8 cellular contexts compared by ENCODE assay signal in the genomic region with DNA sequence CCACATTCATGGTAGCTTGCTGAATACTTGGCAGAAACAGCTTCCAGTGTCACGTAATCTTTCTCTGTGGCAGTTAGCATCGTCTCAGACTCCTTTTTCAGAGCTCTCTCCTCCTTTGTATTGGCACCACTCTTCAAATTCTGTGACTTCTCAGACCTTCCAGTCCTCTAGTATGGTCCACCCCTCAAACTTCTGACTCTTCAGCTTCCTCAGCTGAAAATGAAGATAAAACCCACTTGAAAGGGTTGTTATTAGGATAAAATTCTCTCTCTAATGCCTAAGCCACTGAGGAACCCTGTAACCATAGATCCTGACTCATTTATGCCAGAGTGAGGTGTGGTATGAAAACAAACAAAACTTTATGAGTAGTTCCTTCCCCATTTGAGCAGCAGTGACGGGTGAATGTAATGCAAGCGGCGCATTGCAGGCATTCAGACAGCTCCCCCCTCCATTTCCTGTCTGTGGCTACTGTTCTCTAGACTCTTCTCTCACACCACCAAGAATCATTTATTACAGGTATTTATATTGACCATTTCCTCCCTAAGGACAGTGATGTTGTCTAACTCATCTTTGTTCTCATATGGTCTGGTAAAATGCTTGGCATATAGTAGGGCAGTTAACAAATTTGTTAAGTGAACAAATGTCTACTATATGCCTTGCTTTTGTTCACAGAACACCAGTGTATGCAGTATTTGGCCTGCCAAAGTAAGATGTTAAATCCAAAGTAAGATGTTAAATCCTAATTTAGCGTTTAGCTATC. TPM values are rescaled to one million over a fixed set of nuclear protein-coding genes. Genes with fewer than 3 reads are reported as not detected.
DNase-seq lines count a peak whose midpoint lies in the region; ATAC-seq and TF ChIP-seq lines count a peak whose summit lies in the region.

No MANE protein-coding gene starts in this region.

- TF ChIP-seq POLR2A in GM18505 (IDR thresholded peaks at IDR 0.05; ENCODE audit: borderline replicate concordance, extremely low read depth, insufficient read depth, insufficient read length), result no peak

- ATAC-seq in GM18505 (IDR thresholded peaks at IDR 0.05; ENCODE audit: unreplicated experiment) (peak; percentile 99), HG02759 (IDR thresholded peaks at IDR 0.05; ENCODE audit: unreplicated experiment) (peak; percentile 99)

- DNase-seq in NCI-H510A treated with DMSO at 0.1 percent for 48 hours (lab: John Stamatoyannopoulos, UW), result peak; percentile 77
- DNase-seq in activated CD8-positive, alpha-beta memory T cell treated with anti-CD3 and anti-CD28 coated beads, Interleukin-2, amount 50 U/mL, for 1 hour (ENCODE audit: extremely low read depth), result peak; percentile 54
- peak; percentile 63 for DNase-seq in fibroblast of peridontal ligament (ENCODE audit: extremely low read depth)
- peak; percentile 81 for DNase-seq in posterior vena cava (ENCODE audit: low spot score)
- no peak for DNase-seq in NCI-H187 (lab: John Stamatoyannopoulos, UW)
- no peak for DNase-seq in NCI-H2227 treated with DMSO at 0.1 percent for 48 hours (lab: John Stamatoyannopoulos, UW)

- intact Hi-C loops in posterior vena cava (cut with DNase I), result no loop called here

RNA-seq across cellular contexts. Expression of gene GALNT1, which starts 35.3 kb away (rescaled TPM):
- 10 to 100 TPM; 53.8 to 54.0 TPM for total RNA-seq in posterior vena cava

Comparison
In these comparisons a context has a peak if more than half of its experiments do, and no peak if none do; other contexts are left out.
1. DNase-seq: peak in NCI-H510A treated with DMSO at 0.1 percent for 48 hours (single experiment), activated CD8-positive, alpha-beta memory T cell treated with anti-CD3 and anti-CD28 coated beads, Interleukin-2, amount 50 U/mL, for 1 hour (single experiment), fibroblast of peridontal ligament (single experiment) and posterior vena cava (single experiment); none in NCI-H187 (0 of 2) and NCI-H2227 treated with DMSO at 0.1 percent for 48 hours (single experiment).